10 cellular contexts compared by ENCODE assay signal in the genomic region with DNA sequence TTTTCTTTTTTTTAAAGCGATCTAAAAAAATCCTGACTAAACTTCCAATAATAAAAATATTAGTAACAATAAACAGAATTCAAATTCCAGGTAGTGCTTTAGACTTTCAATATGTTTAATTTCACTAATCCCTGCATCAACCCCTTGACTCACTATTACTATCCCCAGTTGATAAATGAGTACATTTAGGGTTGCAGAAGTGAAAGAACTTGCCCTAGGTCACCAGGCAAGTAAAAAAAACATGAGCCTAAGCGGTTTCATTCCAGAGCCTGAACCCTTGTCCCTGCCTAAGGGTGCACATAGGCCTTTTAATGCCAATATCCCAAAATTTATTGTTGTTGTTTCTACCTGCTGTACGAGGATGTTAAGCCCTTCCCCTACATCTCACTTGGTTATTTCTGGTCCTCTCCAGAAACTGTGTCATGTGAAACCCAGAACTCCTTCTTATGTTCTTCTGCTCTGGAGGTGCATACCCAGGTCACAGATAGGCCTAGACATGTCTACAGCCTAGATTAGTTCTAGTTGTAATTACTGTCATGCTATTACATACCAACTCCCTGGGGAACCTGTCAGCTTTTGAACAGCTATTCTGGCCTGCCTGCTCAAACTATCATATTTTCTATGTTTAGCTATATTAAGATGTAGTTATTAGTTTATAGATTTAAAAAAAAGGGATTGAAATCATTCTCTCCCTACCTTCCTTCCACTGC.
DNase-seq lines count a peak whose midpoint lies in the region; ATAC-seq, FAIRE-seq and TF ChIP-seq lines count a peak whose summit lies in the region.
"Had no signal": no experiment of that assay in that cellular context is flagged by ENCODE, and none has a peak within 500 bp of the region (broad histone marks: within the 10 kb centered on the region; RNA-seq: fewer than 3 reads in every experiment).

No MANE protein-coding gene starts in this region.

- FAIRE-seq in H54 (lab: Jason Lieb, UNC): no peak

- TF ChIP-seq CTCF in GM10266 (IDR thresholded peaks at IDR 0.05; ENCODE audit: control insufficient read depth, insufficient read depth, low read depth, missing control alignments): no peak

- TF ChIP-seq POLR2A in H54 (IDR thresholded peaks at IDR 0.05; ENCODE audit: low read depth, low read length): no peak

- DNase-seq in GM10266 (ENCODE audit: extremely low spot score): peak; percentile 7
- no peak for DNase-seq in SIG-M5 (lab: John Stamatoyannopoulos, UW)
- DNase-seq in HAP-1 (ENCODE audit: low spot score in 2 of 2): no peak
- no peak for DNase-seq in H54 (ENCODE audit: insufficient read length, low spot score)
- no peak for DNase-seq in activated CD8-positive, alpha-beta memory T cell treated with anti-CD3 and anti-CD28 coated beads, Interleukin-2, amount 50 U/mL, for 48 hours
- DNase-seq: activated CD8-positive, alpha-beta memory T cell treated with anti-CD3 and anti-CD28 coated beads, Interleukin-2, amount 10 ng/mL, durations not matched to agents 7 days and 5 days; T-helper 17 cell had no signal

- no peaks in the 10 kb centered on the region for H3K9me3 ChIP-seq in HAP-1

- no peaks in the 10 kb centered on the region for H3K27me3 ChIP-seq in HAP-1 (ENCODE audit: low read depth)

- ATAC-seq in GM19372 (IDR thresholded peaks at IDR 0.05; ENCODE audit: low read depth, unreplicated experiment) (peak; percentile 61), HG02763 (IDR thresholded peaks at IDR 0.05; ENCODE audit: unreplicated experiment) (peak; percentile 70), HG03520 (IDR thresholded peaks at IDR 0.05; ENCODE audit: unreplicated experiment) (peak; percentile 74)
- ATAC-seq: activated CD8-positive, alpha-beta memory T cell treated with anti-CD3 and anti-CD28 coated beads, Interleukin-2, amount 10 ng/mL, durations not matched to agents 7 days and 5 days; T-helper 17 cell had no signal

- H3K4me3 ChIP-seq in HAP-1: no peak overlapping the region

- in situ Hi-C loops in HAP-1 (cut with MboI; ENCODE audit: low sequenced_read_pairs): no loop called here

- no peaks in the 10 kb centered on the region for H3K36me3 ChIP-seq in HAP-1 (replicated peaks)

- H3K4me1 ChIP-seq in HAP-1: no peaks in the 10 kb centered on the region
